In genomic region chr4:68498413-68499007, GRCh38 we compare ENCODE assay signal across 8 cellular contexts. TPM values are rescaled to one million over a fixed set of nuclear protein-coding genes. Genes with fewer than 3 reads are reported as not detected.
DNase-seq lines count a peak whose midpoint lies in the region; ATAC-seq, FAIRE-seq and TF ChIP-seq lines count a peak whose summit lies in the region.

No MANE protein-coding gene starts in this region.

- BruUV-seq in A673 (replicated peaks; lab: Mats Ljungman, UMichigan) = no TSS peak

- TF ChIP-seq POLR2A in GM12891 (IDR thresholded peaks at IDR 0.05; ENCODE audit: low read depth, low read length) = no peak

- H3K27ac ChIP-seq in A673 (ENCODE audit: low read depth, low read length, poor library complexity, severe bottlenecking) = no peak overlapping the region

- H3K36me3 ChIP-seq in A673 (ENCODE audit: insufficient read depth, low read length, poor library complexity, severe bottlenecking) = no peaks in the 10 kb centered on the region
- no peaks in the 10 kb centered on the region for H3K36me3 ChIP-seq in bronchial epithelial cell (ENCODE audit: control insufficient read depth, insufficient read depth, low read length)

- peak; percentile 60 for TF ChIP-seq CTCF in A673 (conservative IDR thresholded peaks at IDR 0.05; ENCODE audit: low read depth, low read length)
- peak; percentile 60 for TF ChIP-seq CTCF in bronchial epithelial cell (IDR thresholded peaks at IDR 0.05; ENCODE audit: insufficient read depth, low read length, severe bottlenecking)

- ATAC-seq in HG02763 (IDR thresholded peaks at IDR 0.05; ENCODE audit: unreplicated experiment) = peak; percentile 84

- H3K4me3 ChIP-seq in A673 (ENCODE audit: low read depth, low read length, poor library complexity, severe bottlenecking) (no peak overlapping the region), bronchial epithelial cell (ENCODE audit: low read depth, low read length) (no peak overlapping the region)

- intact Hi-C loops in A673 (cut with micrococcal nuclease; ENCODE audit: unreplicated experiment) = no loop called here

- FAIRE-seq in GM12891 (lab: Jason Lieb, UNC) = peak; percentile 83
- FAIRE-seq in bronchial epithelial cell (lab: Jason Lieb, UNC) = no peak

- CTCF ChIA-PET in A673 (lab: Charles Lee) = no interaction called here

- no peaks in the 10 kb centered on the region for H3K27me3 ChIP-seq in A673 (replicated peaks; ENCODE audit: insufficient read depth, low read depth, low read length, poor library complexity)
- no peaks in the 10 kb centered on the region for H3K27me3 ChIP-seq in bronchial epithelial cell (ENCODE audit: control insufficient read depth, insufficient read depth, low read length)

- no peaks in the 10 kb centered on the region for H3K4me1 ChIP-seq in A673 (ENCODE audit: insufficient read depth, low read length, poor library complexity, severe bottlenecking)

- no peaks in the 10 kb centered on the region for H3K9me3 ChIP-seq in A673 (ENCODE audit: low read depth, low read length, poor library complexity, severe bottlenecking)

- POLR2A ChIA-PET in A673 (lab: Charles Lee; ENCODE audit: low non-redundant PET) = no interaction called here

- DNase-seq in A673 (ENCODE audit: low spot score) = peak; percentile 45
- peak; percentile 5 for DNase-seq in GM12891 (ENCODE audit: insufficient read length, low spot score)
- peak; percentile 36 for DNase-seq in NCI-H1092 treated with DMSO at 0.1 percent for 48 hours (lab: John Stamatoyannopoulos, UW)
- peak; percentile 28 for DNase-seq in UCSD-AML1 (lab: John Stamatoyannopoulos, UW; ENCODE audit: unreplicated experiment)
- peak; percentile 63 for DNase-seq in bronchial epithelial cell (ENCODE audit: low read depth)
- peak; percentile 79 for DNase-seq in kidney tubule cell (ENCODE audit: low spot score)
- peak; percentile 5 to 16 (median 10) for DNase-seq in stimulated activated CD4-positive, alpha-beta T cell treated with anti-CD3 and anti-CD28 coated beads, TNF-alpha, amount 100 ng/mL, for 1 hour (ENCODE audit: low read depth in 3 of 3, low spot score in 1 of 3)

TF ChIP-seq in GM12891, 5 proteins besides CTCF, POLR2A, EP300 and RAD21:
- TF ChIP-seq TAF1 (IDR thresholded peaks at IDR 0.05; ENCODE audit: low read depth, low read length) = no peak
- 0 out of 2 replicates have a peak, but pooled peaks have one; percentile 19 for TF ChIP-seq SPI1 (IDR thresholded peaks at IDR 0.05; ENCODE audit: low read depth, low read length)

RNA-seq across cellular contexts. Expression of gene TMPRSS11E, which starts 51.2 kb away (rescaled TPM):
- not detected in 2 replicates for total RNA-seq in A673 (2021)
- not detected for polyA plus RNA-seq in GM12891 (2012; ENCODE audit: low read depth, missing spikeins)
- 9.2 and 45.2 TPM in 2 replicates for total RNA-seq in bronchial epithelial cell

Comparison
In these comparisons a context has a peak if more than half of its experiments do, and no peak if none do; other contexts are left out.
1. DNase-seq: peak in every context shown above with its lines; median percentile 79 in kidney tubule cell; 63 in bronchial epithelial cell; 45 in A673; 36 in NCI-H1092 treated with DMSO at 0.1 percent for 48 hours; 28 in UCSD-AML1; 10 in stimulated activated CD4-positive, alpha-beta T cell treated with anti-CD3 and anti-CD28 coated beads, TNF-alpha, amount 100 ng/mL, for 1 hour; 5 in GM12891.
2. RNA of gene TMPRSS11E, which starts 51.2 kb away (total RNA-seq): 9.2 to 45.2 TPM in bronchial epithelial cell; not detected in A673; every median in the first group is over 10 times any median in the second.